In the genomic region with DNA sequence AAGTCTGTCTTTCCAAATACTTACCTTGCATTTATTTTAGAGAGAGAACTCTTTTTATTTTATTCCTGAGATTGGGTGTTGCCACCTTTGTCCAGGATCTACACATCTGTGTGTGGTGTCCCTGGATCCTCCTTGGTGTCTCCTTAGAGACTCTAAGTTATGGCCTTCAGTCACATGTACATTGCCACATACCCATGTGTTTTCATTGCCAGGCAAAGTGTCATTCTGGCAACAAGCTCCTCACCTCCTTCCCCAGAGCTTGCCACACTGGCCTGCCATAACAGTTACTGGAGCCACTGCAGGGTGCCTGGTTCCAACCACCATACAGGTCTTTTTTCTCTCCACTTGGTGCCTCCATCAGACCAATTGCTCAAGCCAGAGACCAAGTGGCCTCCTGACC, we compare ENCODE assay signal across 24 cellular contexts.
"Had no signal": no experiment of that assay in that cellular context is flagged by ENCODE, and none has a peak within 500 bp of the region (broad histone marks: within the 10 kb centered on the region; RNA-seq: fewer than 3 reads in every experiment).

No MANE protein-coding gene starts in this region.

- H3K36me3 ChIP-seq: SJSA1 had no signal

- DNase-seq: activated B cell treated with CpG ODN at 0.5 μM for 24 hours; activated CD4-positive, alpha-beta T cell treated with anti-CD3 and anti-CD28 coated beads for 1 hour; activated CD4-positive, alpha-beta T cell treated with anti-CD3 and anti-CD28 coated beads, Interleukin-2, amount 10 ng/mL, durations not matched to agents 24 days and 14 days; activated CD4-positive, alpha-beta T cell treated with anti-CD3 and anti-CD28 coated beads, Interleukin-2, amount 50 U/mL, for 48 hours; activated CD8-positive, alpha-beta memory T cell treated with anti-CD3 and anti-CD28 coated beads, Interleukin-2, amount 10 ng/mL, durations not matched to agents 7 days and 5 days; activated effector memory CD4-positive, alpha-beta T cell treated with Interleukin-2 at 50 U/mL for 16 hours; activated naive CD4-positive, alpha-beta T cell; activated T-cell treated with anti-CD3 and anti-CD28 coated beads, Interleukin-2, amount 50 U/mL, for 24 hours; aorta; body of pancreas; MM.1S; NCI-H1105; NCI-H1436; NCI-H1694 treated with DMSO at 0.1 percent for 48 hours; NCI-H2081; NCI-H510A treated with DMSO at 0.1 percent for 48 hours; NCI-H69; PC-3; SHP77; T-helper 17 cell; T-helper 9 cell had no signal

- H3K4me1 ChIP-seq: body of pancreas had no signal

- H3K4me2 ChIP-seq: KMS-11 had no signal

- H3K4me3 ChIP-seq: body of pancreas, SJSA1 had no signal

- ATAC-seq: activated CD8-positive, alpha-beta memory T cell treated with anti-CD3 and anti-CD28 coated beads, Interleukin-2, amount 10 ng/mL, durations not matched to agents 7 days and 5 days; body of pancreas; PC-3; T-helper 17 cell had no signal

- H3K9me3 ChIP-seq: body of pancreas, SJSA1 had no signal

- H3K27me3 ChIP-seq: body of pancreas, SJSA1 had no signal

- H3K27ac ChIP-seq: body of pancreas, KMS-11, SJSA1 had no signal

- H3K9ac ChIP-seq: KMS-11 had no signal

- FAIRE-seq: RCC 7860 had no signal
